Comparison of ENCODE assay signal across 13 cellular contexts in the genomic region with DNA sequence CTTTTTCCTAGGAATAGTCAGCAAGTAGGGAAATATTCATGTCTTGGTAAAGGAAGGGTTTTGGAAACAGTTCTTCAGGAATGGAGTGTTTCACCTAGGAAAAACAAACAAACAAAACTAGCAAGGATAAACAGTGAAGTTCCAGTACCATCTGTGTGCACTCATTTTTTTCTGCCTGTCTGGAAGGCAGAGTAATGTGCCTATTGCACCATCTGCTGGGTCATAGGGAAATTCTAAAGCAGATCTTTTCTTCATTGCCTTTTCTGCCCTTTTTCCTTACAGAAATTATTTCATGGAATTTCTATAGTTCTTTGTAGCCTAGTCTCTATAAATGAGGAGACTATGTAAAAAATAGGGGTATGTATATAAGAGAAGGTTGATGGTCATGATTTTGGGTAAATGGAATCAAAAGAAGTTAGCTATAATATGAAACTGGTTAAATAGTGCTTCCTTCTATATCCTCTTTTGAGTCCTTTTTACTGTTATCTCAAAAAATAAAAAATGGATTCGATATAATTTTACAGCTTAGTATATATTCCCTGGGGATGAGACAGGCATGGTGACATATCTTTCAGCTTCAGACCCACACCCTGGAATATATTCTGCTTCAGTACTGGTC. TPM values are rescaled to one million over a fixed set of nuclear protein-coding genes. Genes with fewer than 3 reads are reported as not detected.
DNase-seq lines count a peak whose midpoint lies in the region; ATAC-seq and TF ChIP-seq lines count a peak whose summit lies in the region.
"Had no signal": no experiment of that assay in that cellular context is flagged by ENCODE, and none has a peak within 500 bp of the region (broad histone marks: within the 10 kb centered on the region; RNA-seq: fewer than 3 reads in every experiment).

No MANE protein-coding gene starts in this region.

- no peak for ATAC-seq in GM18868 (IDR thresholded peaks at IDR 0.05; ENCODE audit: unreplicated experiment)

- peaks cover 0 to 9% of the 10 kb centered on the region in 2 donors for H3K9me3 ChIP-seq in neuronal stem cell (replicated peaks in 1 of 2; ENCODE audit: control insufficient read depth in 2 of 2, insufficient read depth in 1 of 2, low read depth in 1 of 2, low read length in 2 of 2)

- H3K27me3 ChIP-seq in neuronal stem cell (ENCODE audit: control insufficient read depth in 3 of 3, insufficient read depth in 3 of 3, low read depth in 1 of 3, low read length in 3 of 3), result no peaks in the 10 kb centered on the region

- H4K8ac ChIP-seq in neuronal stem cell (ENCODE audit: low read depth, low read length), result no peak overlapping the region

- no peak overlapping the region for H3K14ac ChIP-seq in neuronal stem cell (ENCODE audit: low read length)

- no peak overlapping the region for H3K4me2 ChIP-seq in neuronal stem cell (ENCODE audit: insufficient read depth, low read length, poor library complexity, severe bottlenecking)

- no peak overlapping the region for H3K18ac ChIP-seq in neuronal stem cell (ENCODE audit: low read length)

- H3K9ac ChIP-seq in neuronal stem cell (ENCODE audit: low read depth, low read length, poor library complexity), result no peak overlapping the region

- no peak overlapping the region for H2BK15ac ChIP-seq in neuronal stem cell (ENCODE audit: low read length)

- DNase-seq in AG09319 (ENCODE audit: extremely low read depth, low read depth) (no peak), HPDE6-E6E7 (ENCODE audit: extremely low spot score) (peak; percentile 42), hepatic stellate cell (ENCODE audit: low spot score) (peak; percentile 16), neuronal stem cell (ENCODE audit: low spot score) (no peak), NCI-H128 (lab: John Stamatoyannopoulos, UW; ENCODE audit: unreplicated experiment) (no peak)
- no peak for DNase-seq in stimulated activated CD4-positive, alpha-beta T cell treated with anti-CD3 and anti-CD28 coated beads, Interleukin-12 subunit alpha, Interleukin-12 subunit beta, amount 100 ng/mL, for 4 hours
- DNase-seq: activated CD8-positive, alpha-beta memory T cell treated with anti-CD3 and anti-CD28 coated beads for 24 hours; endodermal cell; MV-4-11; NCI-H774; T-helper 1 cell had no signal

- H3K27ac ChIP-seq in VCaP, result no peak overlapping the region
- no peak overlapping the region for H3K27ac ChIP-seq in neuronal stem cell (replicated peaks; ENCODE audit: low read length)

- H3K79me1 ChIP-seq in neuronal stem cell (ENCODE audit: low read depth, low read length), result no peaks in the 10 kb centered on the region

- WGBS in neuronal stem cell (ENCODE audit: extremely low coverage in 2 of 2, insufficient read length in 2 of 2, insufficient replicate concordance in 1 of 2), 2 donors, result no CpG with 5 or more reads among the region's 1 CpG

- no peak overlapping the region for H2AK5ac ChIP-seq in neuronal stem cell (ENCODE audit: low read depth, low read length)

- no peak overlapping the region for H2BK12ac ChIP-seq in neuronal stem cell (ENCODE audit: low read length)

- H3K36me3 ChIP-seq in neuronal stem cell (replicated peaks in 1 of 2; ENCODE audit: control insufficient read depth in 2 of 2, insufficient read depth in 2 of 2, low read length in 2 of 2), result no peaks in the 10 kb centered on the region

- H2BK120ac ChIP-seq in neuronal stem cell (ENCODE audit: low read depth, low read length), result no peak overlapping the region

- H3K4ac ChIP-seq in neuronal stem cell (ENCODE audit: low read length), result no peak overlapping the region

- no peaks in the 10 kb centered on the region for H3K4me1 ChIP-seq in neuronal stem cell (ENCODE audit: control insufficient read depth in 2 of 2, insufficient read depth in 1 of 2, low read depth in 1 of 2, low read length in 2 of 2)

- H2BK5ac ChIP-seq in neuronal stem cell (ENCODE audit: low read length), result no peak overlapping the region

- no peak overlapping the region for H4K91ac ChIP-seq in neuronal stem cell (ENCODE audit: low read depth, low read length, poor library complexity)

- H3K4me3 ChIP-seq in neuronal stem cell (ENCODE audit: low read length in 2 of 2), result no peak overlapping the region

- no peak overlapping the region for H2AFZ ChIP-seq in neuronal stem cell (ENCODE audit: low read length)

- no peak overlapping the region for H3K23ac ChIP-seq in neuronal stem cell (ENCODE audit: low read depth, low read length, poor library complexity)

- TF ChIP-seq CTCF in AG09319 (IDR thresholded peaks at IDR 0.05; ENCODE audit: low read depth, low read length) (peak; percentile 7; the same call in 1 of the 2 replicates), VCaP (conservative IDR thresholded peaks at IDR 0.05) (peak; percentile 88)

RNA-seq across cellular contexts. Expression of a gene that starts 3.4 kb away (rescaled TPM):
- polyA plus RNA-seq in neuronal stem cell (2013, experiment 1 of 2), result not detected
- polyA plus RNA-seq in neuronal stem cell (2013, experiment 2 of 2), result not detected

Comparison
In these comparisons a context has a peak if more than half of its experiments do, and no peak if none do; other contexts are left out.
1. DNase-seq: peak in HPDE6-E6E7 (single experiment) and hepatic stellate cell (single experiment); none in AG09319 (single experiment), neuronal stem cell (single experiment), stimulated activated CD4-positive, alpha-beta T cell treated with anti-CD3 and anti-CD28 coated beads, Interleukin-12 subunit alpha, Interleukin-12 subunit beta, amount 100 ng/mL, for 4 hours (single experiment) and NCI-H128 (single experiment).